Comparison of ENCODE assay signal across 9 cellular contexts in genomic region chr1:55127827-55128343, GRCh38.
DNase-seq lines count a peak whose midpoint lies in the region; ATAC-seq and TF ChIP-seq lines count a peak whose summit lies in the region.
"Had no signal": no experiment of that assay in that cellular context is flagged by ENCODE, and none has a peak within 500 bp of the region (broad histone marks: within the 10 kb centered on the region; RNA-seq: fewer than 3 reads in every experiment).

No MANE protein-coding gene starts in this region.

- TF ChIP-seq POLR2A in stomach (IDR thresholded peaks at IDR 0.05): no peak

- DNase-seq in DMS53 (lab: John Stamatoyannopoulos, UW): peak; percentile 35
- DNase-seq in DMS53 treated with DMSO at 0.1 percent for 48 hours (lab: John Stamatoyannopoulos, UW; ENCODE audit: unreplicated experiment): no peak
- DNase-seq in T-helper 17 cell: no peak
- peak in 1 of 10 donors; percentile 9 for DNase-seq in naive thymus-derived CD8-positive, alpha-beta T cell
- no peak for DNase-seq in heart right ventricle
- DNase-seq in NCI-H146 treated with DMSO at 0.1 percent for 48 hours (lab: John Stamatoyannopoulos, UW; ENCODE audit: unreplicated experiment): no peak
- no peak for DNase-seq in stomach

- H3K4me1 Mint-ChIP-seq in T-helper 17 cell: peaks cover 20% of the 10 kb centered on the region
- H3K4me1 Mint-ChIP-seq in naive thymus-derived CD8-positive, alpha-beta T cell: peaks cover 9 to 27% (median 13%) of the 10 kb centered on the region in 4 donors

- H3K27ac ChIP-seq in heart right ventricle (peak overlapping the region in 1 of 10 donors; percentile 13), stomach (no peak overlapping the region)
- H3K27ac ChIP-seq: 22Rv1 had no signal

- H3K4me3 Mint-ChIP-seq in T-helper 17 cell: no peak overlapping the region
- peak overlapping the region in 3 of 10 donors; percentile 7 to 31 (median 14) for H3K4me3 Mint-ChIP-seq in naive thymus-derived CD8-positive, alpha-beta T cell

- TF ChIP-seq CTCF in heart right ventricle (IDR thresholded peaks at IDR 0.05) (no peak), stomach (IDR thresholded peaks at IDR 0.05) (no peak)

- peaks cover 0 to 4% (median 0%) of the 10 kb centered on the region in 9 donors for H3K9me3 Mint-ChIP-seq in naive thymus-derived CD8-positive, alpha-beta T cell

- H3K27me3 Mint-ChIP-seq in T-helper 17 cell: no peaks in the 10 kb centered on the region
- H3K27me3 Mint-ChIP-seq in naive thymus-derived CD8-positive, alpha-beta T cell: no peaks in the 10 kb centered on the region

- H3K4me3 ChIP-seq in heart right ventricle (no peak overlapping the region), stomach (no peak overlapping the region)

- H3K36me3 Mint-ChIP-seq in T-helper 17 cell (ENCODE audit: low read depth): peaks cover 28% of the 10 kb centered on the region
- peaks cover 10 to 97% (median 54%) of the 10 kb centered on the region in 3 donors for H3K36me3 Mint-ChIP-seq in naive thymus-derived CD8-positive, alpha-beta T cell

- intact Hi-C loops in heart right ventricle (cut with DNase I) (no loop called here), stomach (cut with DNase I; ENCODE audit: low total_unique reads) (no loop called here)

- peak; percentile 68 for ATAC-seq in HG02678 (IDR thresholded peaks at IDR 0.05; ENCODE audit: unreplicated experiment)
- peak; percentile 12 for ATAC-seq in T-helper 17 cell
- no peak for ATAC-seq in naive thymus-derived CD8-positive, alpha-beta T cell
- ATAC-seq in heart right ventricle: no peak

- H3K27me3 ChIP-seq in heart right ventricle (no peaks in the 10 kb centered on the region), stomach (no peaks in the 10 kb centered on the region)

- H3K9me3 ChIP-seq in T-helper 17 cell (ENCODE audit: control insufficient read depth, low read length, poor library complexity, severe bottlenecking): no peaks in the 10 kb centered on the region
- H3K9me3 ChIP-seq in heart right ventricle: no peaks in the 10 kb centered on the region
- no peaks in the 10 kb centered on the region for H3K9me3 ChIP-seq in stomach

- peaks cover 0 to 24% (median 5%) of the 10 kb centered on the region in 9 donors for H3K4me1 ChIP-seq in heart right ventricle
- peaks cover 0 to 21% (median 9%) of the 10 kb centered on the region in 4 donors for H3K4me1 ChIP-seq in stomach

- 93 to 98% methylated on average over 3 of the region's 3 CpGs for WGBS in heart right ventricle, 2 donors
- WGBS in stomach, 5 donors: 78 to 91% (median 85%) methylated on average over 3 of the region's 3 CpGs

- H3K36me3 ChIP-seq in heart right ventricle (peaks cover 0 to 96% (median 57%) of the 10 kb centered on the region in 9 donors), stomach (peaks cover 56 to 96% (median 95%) of the 10 kb centered on the region in 4 donors)

- TF ChIP-seq EP300 in stomach (IDR thresholded peaks at IDR 0.05): no peak

- H3K27ac Mint-ChIP-seq in T-helper 17 cell: peak overlapping the region; percentile 89
- peak overlapping the region; percentile 27 to 92 (median 70) for H3K27ac Mint-ChIP-seq in naive thymus-derived CD8-positive, alpha-beta T cell

- POLR2A ChIA-PET in naive thymus-derived CD8-positive, alpha-beta T cell (lab: Charles Lee): interaction anchor here (0.7 kb wide), 1 partner anchor 54 kb away, joined by 9 read pairs; no protein-coding TSS in a partner anchor

Comparison
In these comparisons a context has a peak if more than half of its experiments do, and no peak if none do; other contexts are left out.
1. ATAC-seq: peak in HG02678 (single experiment) and T-helper 17 cell (single experiment); none in naive thymus-derived CD8-positive, alpha-beta T cell (0 of 2) and heart right ventricle (0 of 8).